In the genomic region with DNA sequence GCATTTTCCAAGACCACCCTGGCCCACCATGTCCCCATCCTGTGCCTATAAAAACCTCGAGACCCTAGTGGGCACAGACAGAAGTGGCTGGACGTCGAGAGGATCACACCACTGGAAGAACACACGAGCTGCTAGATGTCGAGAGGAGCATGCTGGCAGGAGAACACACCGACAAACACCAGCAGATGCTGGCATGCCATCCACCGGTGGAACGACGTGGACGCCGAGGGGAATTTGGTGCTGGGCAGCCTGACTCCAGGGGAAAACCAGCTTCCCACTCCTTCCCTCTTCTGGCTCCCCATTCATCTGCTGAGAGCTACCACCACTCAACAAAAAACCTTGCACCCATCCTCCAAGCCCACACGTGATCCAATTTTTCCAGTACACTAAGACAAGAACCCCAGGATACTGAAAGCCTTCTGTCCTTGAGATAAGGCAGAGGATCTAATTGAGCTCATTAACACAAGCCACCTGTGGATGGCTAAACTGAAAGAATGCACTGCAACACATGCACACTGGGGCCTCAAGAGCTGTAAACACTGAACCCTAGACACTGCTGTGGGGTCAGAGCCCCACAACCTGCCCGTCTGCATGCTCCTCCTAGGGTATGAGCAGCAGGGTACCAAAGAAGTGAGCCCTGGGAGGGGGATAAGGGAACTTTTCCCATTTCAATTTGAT, we compare ENCODE assay signal across 23 cellular contexts. TPM values are rescaled to one million over a fixed set of nuclear protein-coding genes. Genes with fewer than 3 reads are reported as not detected.
A peak's percentile ranks its signal among the peaks of the same experiment; 100 is the strongest.
DNase-seq lines count a peak whose midpoint lies in the region; ATAC-seq and TF ChIP-seq lines count a peak whose summit lies in the region.
"Had no signal": no experiment of that assay in that cellular context is flagged by ENCODE, and none has a peak within 500 bp of the region (broad histone marks: within the 10 kb centered on the region; RNA-seq: fewer than 3 reads in every experiment).

No MANE protein-coding gene starts in this region.

- H3K9me3 ChIP-seq in lower lobe of right lung (no peaks in the 10 kb centered on the region), esophagus squamous epithelium (no peaks in the 10 kb centered on the region)
- H3K9me3 ChIP-seq: SJCRH30 had no signal

- H3K4me1 ChIP-seq in lower lobe of right lung (peaks cover 29% of the 10 kb centered on the region), esophagus squamous epithelium (no peaks in the 10 kb centered on the region)
- H3K4me1 ChIP-seq: SJCRH30 had no signal

- no peaks in the 10 kb centered on the region for H3K36me3 ChIP-seq in lower lobe of right lung
- H3K36me3 ChIP-seq in esophagus squamous epithelium, result no peaks in the 10 kb centered on the region
- H3K36me3 ChIP-seq: SJCRH30 had no signal

- no peaks in the 10 kb centered on the region for H3K27me3 ChIP-seq in lower lobe of right lung (ENCODE audit: low read depth)
- no peaks in the 10 kb centered on the region for H3K27me3 ChIP-seq in esophagus squamous epithelium
- H3K27me3 ChIP-seq: BLaER1 treated with 17β-estradiol and CSF1 and Interleukin-3, amounts not matched to agents 10 nM and 100 nM had no signal

- peaks cover 60% of the 10 kb centered on the region for H3K4me1 Mint-ChIP-seq in dendritic cell treated with granulocyte-macrophage colony-stimulating factor and Interleukin-4, amounts not matched to agents 40 ng/mL and 50 ng/mL, for 4 days (ENCODE audit: low read depth)
- peaks cover 24 to 61% of the 10 kb centered on the region in 2 donors for H3K4me1 Mint-ChIP-seq in stimulated activated naive B cell treated with anti-CD40 and anti-IgM and Interleukin-4, amounts not matched to agents 10 μg/mL and 1 μg/mL and 100 μg/mL, for 72 hours

- intact Hi-C loops in dendritic cell treated with granulocyte-macrophage colony-stimulating factor and Interleukin-4, amounts not matched to agents 40 ng/mL and 50 ng/mL, for 4 days (cut with micrococcal nuclease), result no loop called here
- intact Hi-C loops in lower lobe of right lung (cut with DNase I), result no loop called here
- intact Hi-C loops in esophagus squamous epithelium (cut with DNase I), result no loop called here

- ATAC-seq in lower lobe of right lung, result peak in 1 of 2 donors; percentile 59
- peak in 1 of 2 donors; percentile 31 for ATAC-seq in stimulated activated naive B cell treated with anti-CD40 and anti-IgM and Interleukin-4, amounts not matched to agents 10 μg/mL and 1 μg/mL and 100 μg/mL, for 72 hours (replicated peaks)
- ATAC-seq in HG03439 (IDR thresholded peaks at IDR 0.05; ENCODE audit: unreplicated experiment), result no peak
- ATAC-seq: CD8-positive, alpha-beta T cell; Panc1 had no signal

- TF ChIP-seq POLR2A in esophagus squamous epithelium (IDR thresholded peaks at IDR 0.05), result no peak

- H3K27me3 Mint-ChIP-seq in dendritic cell treated with granulocyte-macrophage colony-stimulating factor and Interleukin-4, amounts not matched to agents 40 ng/mL and 50 ng/mL, for 4 days, result no peaks in the 10 kb centered on the region
- no peaks in the 10 kb centered on the region for H3K27me3 Mint-ChIP-seq in stimulated activated naive B cell treated with anti-CD40 and anti-IgM and Interleukin-4, amounts not matched to agents 10 μg/mL and 1 μg/mL and 100 μg/mL, for 72 hours

- H3K27ac Mint-ChIP-seq in dendritic cell treated with granulocyte-macrophage colony-stimulating factor and Interleukin-4, amounts not matched to agents 40 ng/mL and 50 ng/mL, for 4 days, result peak overlapping the region; percentile 79
- H3K27ac Mint-ChIP-seq in stimulated activated naive B cell treated with anti-CD40 and anti-IgM and Interleukin-4, amounts not matched to agents 10 μg/mL and 1 μg/mL and 100 μg/mL, for 72 hours, result peak overlapping the region; percentile 76
- H3K27ac Mint-ChIP-seq: CD8-positive, alpha-beta T cell had no signal

- no peak for TF ChIP-seq CTCF in lower lobe of right lung (IDR thresholded peaks at IDR 0.05)
- TF ChIP-seq CTCF in esophagus squamous epithelium (IDR thresholded peaks at IDR 0.05), result no peak

- H3K4me3 ChIP-seq in lower lobe of right lung (no peak overlapping the region), esophagus squamous epithelium (no peak overlapping the region)
- H3K4me3 ChIP-seq: BLaER1 treated with 17β-estradiol and CSF1 and Interleukin-3, amounts not matched to agents 10 nM and 100 nM; SJCRH30 had no signal

- H3K27ac ChIP-seq in lower lobe of right lung (peak overlapping the region; percentile 53), esophagus squamous epithelium (no peak overlapping the region)
- H3K27ac ChIP-seq: 22Rv1; BLaER1 treated with 17β-estradiol and CSF1 and Interleukin-3, amounts not matched to agents 10 nM and 100 nM; KMS-11; SJCRH30 had no signal

- peak; percentile 26 to 31 for DNase-seq in NOMO-1 (lab: John Stamatoyannopoulos, UW; ENCODE audit: unreplicated experiment in 2 of 2)
- DNase-seq in NOMO-1 treated with dmso at 0.1 percent for 144 hours (lab: John Stamatoyannopoulos, UW; ENCODE audit: unreplicated experiment), result no peak
- DNase-seq in lower lobe of right lung, result no peak
- no peak for DNase-seq in stimulated activated naive B cell treated with anti-CD40 and anti-IgM and Interleukin-4, amounts not matched to agents 10 μg/mL and 1 μg/mL and 100 μg/mL, for 72 hours
- DNase-seq in esophagus squamous epithelium (lab: John Stamatoyannopoulos, UW), result no peak
- no peak for DNase-seq in islet precursor cell
- DNase-seq: ACHN; Calu3; CD8-positive, alpha-beta T cell; DMS153; NCI-H1105; NCI-H146; NCI-H2029; NCI-H2227 treated with DMSO at 0.1 percent for 48 hours; NCI-H510A; SJCRH30 had no signal

- 77 to 84% methylated on average over 9 to 10 of the region's 13 CpGs for WGBS in esophagus squamous epithelium, 2 donors

- H3K36me3 Mint-ChIP-seq in dendritic cell treated with granulocyte-macrophage colony-stimulating factor and Interleukin-4, amounts not matched to agents 40 ng/mL and 50 ng/mL, for 4 days (ENCODE audit: low read depth), result peaks cover 32% of the 10 kb centered on the region
- peaks cover 0 to 4% of the 10 kb centered on the region in 2 donors for H3K36me3 Mint-ChIP-seq in stimulated activated naive B cell treated with anti-CD40 and anti-IgM and Interleukin-4, amounts not matched to agents 10 μg/mL and 1 μg/mL and 100 μg/mL, for 72 hours
- H3K36me3 Mint-ChIP-seq: CD8-positive, alpha-beta T cell had no signal

- H3K9me3 Mint-ChIP-seq in dendritic cell treated with granulocyte-macrophage colony-stimulating factor and Interleukin-4, amounts not matched to agents 40 ng/mL and 50 ng/mL, for 4 days, result no peaks in the 10 kb centered on the region
- H3K9me3 Mint-ChIP-seq in stimulated activated naive B cell treated with anti-CD40 and anti-IgM and Interleukin-4, amounts not matched to agents 10 μg/mL and 1 μg/mL and 100 μg/mL, for 72 hours, result no peaks in the 10 kb centered on the region
- H3K9me3 Mint-ChIP-seq: CD8-positive, alpha-beta T cell had no signal

- no peak overlapping the region for H3K4me3 Mint-ChIP-seq in dendritic cell treated with granulocyte-macrophage colony-stimulating factor and Interleukin-4, amounts not matched to agents 40 ng/mL and 50 ng/mL, for 4 days
- H3K4me3 Mint-ChIP-seq in stimulated activated naive B cell treated with anti-CD40 and anti-IgM and Interleukin-4, amounts not matched to agents 10 μg/mL and 1 μg/mL and 100 μg/mL, for 72 hours, result peak overlapping the region in 1 of 2 donors; percentile 17
- H3K4me3 Mint-ChIP-seq: CD8-positive, alpha-beta T cell had no signal

RNA-seq across cellular contexts. Expression of a gene that starts 9.5 kb away (rescaled TPM):
- total RNA-seq in lower lobe of right lung, result 27.3 TPM
- 10 to 100 TPM in 2 of 4 donors, under 1 TPM in 2; 0.26 to 22.3 (median 7.1) TPM for total RNA-seq in esophagus squamous epithelium
- total RNA-seq: Calu3, SJCRH30 had no signal

RNA-seq across cellular contexts. Expression of a gene that starts 12.1 kb away (rescaled TPM):
- total RNA-seq in lower lobe of right lung, result 694 TPM
- 100 to 1,000 TPM in 2 of 4 donors, 10 to 100 TPM in 2; 12.0 to 297 (median 61.0) TPM for total RNA-seq in esophagus squamous epithelium
- total RNA-seq: CD8-positive, alpha-beta T cell; SJCRH30 had no signal

RNA-seq across cellular contexts. Expression of a gene that starts 22.4 kb away (rescaled TPM):
- total RNA-seq in lower lobe of right lung (not detected), esophagus squamous epithelium (not detected)
- total RNA-seq: Calu3; CD8-positive, alpha-beta T cell; Daoy; SJCRH30 had no signal

RNA-seq across cellular contexts. Expression of a gene that starts 44.9 kb away (rescaled TPM):
- total RNA-seq in lower lobe of right lung, result not detected
- total RNA-seq in esophagus squamous epithelium, result not detected
- total RNA-seq: Calu3; CD8-positive, alpha-beta T cell; Daoy; SJCRH30 had no signal

Comparison
In these comparisons a context has a peak if more than half of its experiments do, and no peak if none do; other contexts are left out.
1. DNase-seq: peak in NOMO-1 (2 of 2); none in NOMO-1 treated with dmso at 0.1 percent for 144 hours (single experiment), lower lobe of right lung (single experiment), stimulated activated naive B cell treated with anti-CD40 and anti-IgM and Interleukin-4, amounts not matched to agents 10 μg/mL and 1 μg/mL and 100 μg/mL, for 72 hours (single experiment), esophagus squamous epithelium (single experiment) and islet precursor cell (single experiment).